Comparison of ENCODE assay signal across 23 cellular contexts in genomic region chr10:88803641-88804040, GRCh38. TPM values are rescaled to one million over a fixed set of nuclear protein-coding genes. Genes with fewer than 3 reads are reported as not detected.
"Had no signal": no experiment of that assay in that cellular context is flagged by ENCODE, and none has a peak within 500 bp of the region (broad histone marks: within the 10 kb centered on the region; RNA-seq: fewer than 3 reads in every experiment).

No MANE protein-coding gene starts in this region.

- H3K9me3 ChIP-seq: SK-N-SH had no signal

- H3K4me2 ChIP-seq: SK-N-SH had no signal

- H3K9ac ChIP-seq: SK-N-SH had no signal

- DNase-seq: KBM-7, MV-4-11, NCI-H1092, NCI-H1105 treated with DMSO at 0.1 percent for 48 hours, NCI-H1417 treated with DMSO at 0.1 percent for 48 hours, NCI-H146, NCI-H1694 treated with DMSO at 0.1 percent for 48 hours, NCI-H1930, NCI-H2081 treated with DMSO at 0.1 percent for 48 hours, NCI-H2171, NCI-H226, NCI-H446, NCI-H510A, NCI-H748 treated with DMSO at 0.1 percent for 48 hours, Right ventricle myocardium superior, RPMI8226, SIG-M5, SK-N-SH, SW 1271 had no signal

- H3K27ac ChIP-seq: HL-60 had no signal

RNA-seq across cellular contexts. Expression of gene LIPM, which starts 1.1 kb away (rescaled TPM):
- total RNA-seq: LHCN-M2, MCF 10A, Right ventricle myocardium superior, SK-MEL-5 had no signal
- polyA plus RNA-seq: SK-N-SH had no signal

RNA-seq across cellular contexts. Expression of gene LIPN, which starts 43.8 kb away (rescaled TPM):
- total RNA-seq: LHCN-M2, MCF 10A, Right ventricle myocardium superior, SK-MEL-5 had no signal
- polyA plus RNA-seq: SK-N-SH had no signal

RNA-seq across cellular contexts. Expression of gene ANKRD22, which starts 48.0 kb away (rescaled TPM):
- total RNA-seq: Right ventricle myocardium superior, SK-MEL-5 had no signal
